Comparison of ENCODE assay signal across 26 cellular contexts in the genomic region with DNA sequence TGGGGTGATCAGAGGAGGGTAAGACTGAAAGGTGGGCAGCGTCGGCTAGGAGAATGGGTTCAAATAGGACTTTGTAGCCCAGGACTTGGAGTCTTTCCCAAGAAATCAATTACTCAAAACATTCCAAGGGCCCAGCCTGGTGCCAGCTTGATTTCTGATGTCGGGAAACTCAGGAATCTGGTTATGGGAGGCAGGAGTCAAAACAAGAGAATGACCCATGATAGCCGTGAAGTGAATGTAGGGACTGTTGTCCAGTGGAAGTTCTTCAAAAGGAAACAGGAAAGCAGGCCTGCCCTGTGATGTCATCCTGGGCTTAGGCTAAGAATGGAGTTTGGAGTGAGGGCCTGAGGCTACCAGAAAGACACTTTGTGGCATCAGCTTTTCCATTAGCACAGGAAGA.
"Had no signal": no experiment of that assay in that cellular context is flagged by ENCODE, and none has a peak within 500 bp of the region (broad histone marks: within the 10 kb centered on the region; RNA-seq: fewer than 3 reads in every experiment).

No MANE protein-coding gene starts in this region.

- H3K4me3 Mint-ChIP-seq: activated CD4-positive, alpha-beta memory T cell treated with anti-CD3 and anti-CD28 coated beads for 36 hours; activated CD4-positive, alpha-beta T cell treated with anti-CD3 and anti-CD28 coated beads for 36 hours; activated CD4-positive, alpha-beta T cell treated with anti-CD3 and anti-CD28 coated beads, Interleukin-2, amount 10 ng/mL, durations not matched to agents 24 days and 14 days; activated CD8-positive, alpha-beta memory T cell treated with anti-CD3 and anti-CD28 coated beads, Interleukin-2, amount 10 ng/mL, durations not matched to agents 7 days and 5 days; activated CD8-positive, alpha-beta T cell treated with anti-CD3 and anti-CD28 coated beads, Interleukin-2, amount 10 ng/mL, durations not matched to agents 7 days and 5 days; activated naive CD4-positive, alpha-beta T cell treated with anti-CD3 and anti-CD28 coated beads, Interleukin-2, amount 10 ng/mL, durations not matched to agents 7 days and 5 days; activated naive CD8-positive, alpha-beta T cell treated with anti-CD3 and anti-CD28 coated beads, Interleukin-2, amount 10 ng/mL, durations not matched to agents 7 days and 5 days; activated T-cell treated with anti-CD3 and anti-CD28 coated beads, Interleukin-2, amount 50 U/mL, for 72 hours; brain had no signal

- H3K27ac ChIP-seq: breast epithelium, cardiac muscle cell, colonic mucosa had no signal

- H3K36me3 ChIP-seq: ascending aorta, breast epithelium, cardiac muscle cell, colonic mucosa had no signal

- ATAC-seq: activated CD4-positive, alpha-beta T cell treated with anti-CD3 and anti-CD28 coated beads for 36 hours; activated CD8-positive, alpha-beta memory T cell treated with anti-CD3 and anti-CD28 coated beads, Interleukin-2, amount 10 ng/mL, durations not matched to agents 7 days and 5 days; activated CD8-positive, alpha-beta T cell treated with anti-CD3 and anti-CD28 coated beads, Interleukin-2, amount 10 ng/mL, durations not matched to agents 7 days and 5 days; activated naive CD4-positive, alpha-beta T cell treated with anti-CD3 and anti-CD28 coated beads, Interleukin-2, amount 50 U/mL, for 72 hours; activated T-cell treated with anti-CD3 and anti-CD28 coated beads, Interleukin-2, amount 50 U/mL, for 72 hours; esophagus mucosa had no signal

- H3K9me3 ChIP-seq: ascending aorta, breast epithelium, colonic mucosa had no signal

- H3K27ac Mint-ChIP-seq: activated CD4-positive, alpha-beta memory T cell treated with anti-CD3 and anti-CD28 coated beads for 36 hours; activated CD4-positive, alpha-beta T cell treated with anti-CD3 and anti-CD28 coated beads for 36 hours; activated CD4-positive, alpha-beta T cell treated with anti-CD3 and anti-CD28 coated beads, Interleukin-2, amount 10 ng/mL, durations not matched to agents 24 days and 14 days; activated CD8-positive, alpha-beta memory T cell treated with anti-CD3 and anti-CD28 coated beads, Interleukin-2, amount 10 ng/mL, durations not matched to agents 7 days and 5 days; activated CD8-positive, alpha-beta T cell treated with anti-CD3 and anti-CD28 coated beads, Interleukin-2, amount 10 ng/mL, durations not matched to agents 7 days and 5 days; activated naive CD4-positive, alpha-beta T cell treated with anti-CD3 and anti-CD28 coated beads, Interleukin-2, amount 10 ng/mL, durations not matched to agents 7 days and 5 days; activated naive CD4-positive, alpha-beta T cell treated with anti-CD3 and anti-CD28 coated beads, Interleukin-2, amount 50 U/mL, for 72 hours; activated naive CD8-positive, alpha-beta T cell treated with anti-CD3 and anti-CD28 coated beads, Interleukin-2, amount 10 ng/mL, durations not matched to agents 7 days and 5 days; activated T-cell treated with anti-CD3 and anti-CD28 coated beads, Interleukin-2, amount 50 U/mL, for 72 hours; brain had no signal

- DNase-seq: activated CD4-positive, alpha-beta memory T cell treated with anti-CD3 and anti-CD28 coated beads for 36 hours; activated CD4-positive, alpha-beta T cell treated with anti-CD3 and anti-CD28 coated beads for 36 hours; activated CD4-positive, alpha-beta T cell treated with anti-CD3 and anti-CD28 coated beads, Interleukin-2, amount 10 ng/mL, durations not matched to agents 24 days and 14 days; activated CD4-positive, CD25-positive, alpha-beta regulatory T cell; activated CD4-positive, CD25-positive, alpha-beta regulatory T cell treated with anti-CD3 and anti-CD28 coated beads, Interleukin-2, amount 50 U/mL, for 72 hours; activated CD8-positive, alpha-beta memory T cell treated with anti-CD3 and anti-CD28 coated beads, Interleukin-2, amount 10 ng/mL, durations not matched to agents 7 days and 5 days; activated CD8-positive, alpha-beta memory T cell treated with anti-CD3 and anti-CD28 coated beads, Interleukin-2, amount 50 U/mL, for 4 hours; activated CD8-positive, alpha-beta T cell treated with anti-CD3 and anti-CD28 coated beads, Interleukin-2, amount 10 ng/mL, durations not matched to agents 7 days and 5 days; activated gamma-delta T cell; activated naive CD4-positive, alpha-beta T cell; activated naive CD4-positive, alpha-beta T cell treated with anti-CD3 and anti-CD28 coated beads, Interleukin-2, amount 10 ng/mL, durations not matched to agents 7 days and 5 days; activated naive CD8-positive, alpha-beta T cell treated with anti-CD3 and anti-CD28 coated beads, Interleukin-2, amount 10 ng/mL, durations not matched to agents 7 days and 5 days; activated T-cell treated with anti-CD3 and anti-CD28 coated beads, Interleukin-2, amount 50 U/mL, for 1 hour; activated T-cell treated with anti-CD3 and anti-CD28 coated beads, Interleukin-2, amount 50 U/mL, for 72 hours; central memory CD4-positive, alpha-beta T cell; cerebellar nuclear complex; colonic mucosa; effector CD8-positive, alpha-beta T cell; foreskin fibroblast; T-helper 2 cell had no signal

- H3K9me3 Mint-ChIP-seq: activated CD4-positive, alpha-beta memory T cell treated with anti-CD3 and anti-CD28 coated beads for 36 hours; activated CD4-positive, alpha-beta T cell treated with anti-CD3 and anti-CD28 coated beads, Interleukin-2, amount 10 ng/mL, durations not matched to agents 24 days and 14 days; activated naive CD4-positive, alpha-beta T cell treated with anti-CD3 and anti-CD28 coated beads, Interleukin-2, amount 10 ng/mL, durations not matched to agents 7 days and 5 days; activated naive CD4-positive, alpha-beta T cell treated with anti-CD3 and anti-CD28 coated beads, Interleukin-2, amount 50 U/mL, for 72 hours; activated naive CD8-positive, alpha-beta T cell treated with anti-CD3 and anti-CD28 coated beads, Interleukin-2, amount 10 ng/mL, durations not matched to agents 7 days and 5 days; activated T-cell treated with anti-CD3 and anti-CD28 coated beads, Interleukin-2, amount 50 U/mL, for 72 hours; brain had no signal

- H3K36me3 Mint-ChIP-seq: activated CD4-positive, alpha-beta memory T cell treated with anti-CD3 and anti-CD28 coated beads for 36 hours; activated CD8-positive, alpha-beta memory T cell treated with anti-CD3 and anti-CD28 coated beads, Interleukin-2, amount 10 ng/mL, durations not matched to agents 7 days and 5 days; activated naive CD4-positive, alpha-beta T cell treated with anti-CD3 and anti-CD28 coated beads, Interleukin-2, amount 10 ng/mL, durations not matched to agents 7 days and 5 days; activated naive CD4-positive, alpha-beta T cell treated with anti-CD3 and anti-CD28 coated beads, Interleukin-2, amount 50 U/mL, for 72 hours; activated naive CD8-positive, alpha-beta T cell treated with anti-CD3 and anti-CD28 coated beads, Interleukin-2, amount 10 ng/mL, durations not matched to agents 7 days and 5 days; brain had no signal

- H3K4me1 Mint-ChIP-seq: activated CD4-positive, alpha-beta T cell treated with anti-CD3 and anti-CD28 coated beads for 36 hours; activated CD4-positive, alpha-beta T cell treated with anti-CD3 and anti-CD28 coated beads, Interleukin-2, amount 10 ng/mL, durations not matched to agents 24 days and 14 days; activated CD8-positive, alpha-beta memory T cell treated with anti-CD3 and anti-CD28 coated beads, Interleukin-2, amount 10 ng/mL, durations not matched to agents 7 days and 5 days; activated naive CD4-positive, alpha-beta T cell treated with anti-CD3 and anti-CD28 coated beads, Interleukin-2, amount 10 ng/mL, durations not matched to agents 7 days and 5 days; activated naive CD8-positive, alpha-beta T cell treated with anti-CD3 and anti-CD28 coated beads, Interleukin-2, amount 10 ng/mL, durations not matched to agents 7 days and 5 days; brain had no signal

- H3K4me1 ChIP-seq: ascending aorta, breast epithelium, colonic mucosa had no signal

- H3K4me3 ChIP-seq: ascending aorta, breast epithelium, cardiac muscle cell, colonic mucosa had no signal

- H3K27me3 ChIP-seq: ascending aorta, breast epithelium, cardiac muscle cell, colonic mucosa had no signal
